Comparison of ENCODE assay signal across 17 cellular contexts in genomic region chr19:10725415-10725814, GRCh38. TPM values are rescaled to one million over a fixed set of nuclear protein-coding genes. Genes with fewer than 3 reads are reported as not detected.
DNase-seq lines count a peak whose midpoint lies in the region; ATAC-seq, FAIRE-seq and TF ChIP-seq lines count a peak whose summit lies in the region.
"Had no signal": no experiment of that assay in that cellular context is flagged by ENCODE, and none has a peak within 500 bp of the region (broad histone marks: within the 10 kb centered on the region; RNA-seq: fewer than 3 reads in every experiment).

No MANE protein-coding gene starts in this region.

- TF ChIP-seq CTCF in HepG2 (CRISPR knock-in tag; IDR thresholded peaks at IDR 0.05) (no peak), right lobe of liver (IDR thresholded peaks at IDR 0.05) (no peak), K562 (IDR thresholded peaks at IDR 0.05 in 2 of 3, conservative IDR thresholded peaks at IDR 0.05 in 1 of 3; ENCODE audit: insufficient read depth in 2 of 3, low read depth in 1 of 3, low read length in 3 of 3) (no peak), osteocyte (IDR thresholded peaks at IDR 0.05) (no peak)

- H3K4me3 ChIP-seq in HepG2 (replicated peaks in 1 of 3; ENCODE audit: insufficient read depth in 1 of 3, low read depth in 2 of 3, low read length in 3 of 3): no peak overlapping the region
- no peak overlapping the region for H3K4me3 ChIP-seq in right lobe of liver
- H3K4me3 ChIP-seq in K562: no peak overlapping the region
- H3K4me3 ChIP-seq: HAP-1, SJSA1 had no signal

- TF ChIP-seq RAD21 in HepG2 (CRISPR knock-in tag; IDR thresholded peaks at IDR 0.05) (no peak), K562 (CRISPR knock-in tag; conservative IDR thresholded peaks at IDR 0.05 in 1 of 2, IDR thresholded peaks at IDR 0.05 in 1 of 2) (no peak)

- H3K4me2 ChIP-seq in HepG2 (ENCODE audit: low read depth, low read length) (no peak overlapping the region), K562 (ENCODE audit: insufficient read depth, low read length) (no peak overlapping the region)

- TF ChIP-seq POLR2A in HepG2 (IDR thresholded peaks at IDR 0.05; ENCODE audit: insufficient read depth in 1 of 2, low read depth in 2 of 2, low read length in 2 of 2): no peak
- TF ChIP-seq POLR2A in right lobe of liver (IDR thresholded peaks at IDR 0.05): no peak
- TF ChIP-seq POLR2A in K562 (conservative IDR thresholded peaks at IDR 0.05): no peak

- CTCF ChIA-PET in HepG2 (lab: Yijun Ruan, JAX; ENCODE audit: low intra/inter-chr PET ratio, low total read pairs): no interaction called here
- CTCF ChIA-PET in K562 (lab: Yijun Ruan, JAX; ENCODE audit: low intra/inter-chr PET ratio): no interaction called here

- intact Hi-C loops in HepG2 (cut with micrococcal nuclease; ENCODE audit: unreplicated experiment): no loop called here
- intact Hi-C loops in right lobe of liver (cut with DNase I): no loop called here
- intact Hi-C loops in K562 (cut with micrococcal nuclease): no loop called here

- H3K4me1 Mint-ChIP-seq in osteocyte (ENCODE audit: unreplicated experiment): peaks cover 31% of the 10 kb centered on the region

- TF ChIP-seq EP300 in HepG2 (IDR thresholded peaks at IDR 0.05; ENCODE audit: low read depth in 2 of 2, low read length in 2 of 2) (no peak), HepG2 (CRISPR knock-in tag; IDR thresholded peaks at IDR 0.05; ENCODE audit: borderline replicate concordance) (no peak), K562 (IDR thresholded peaks at IDR 0.05; ENCODE audit: low read length) (no peak)

- H4K20me1 ChIP-seq in HepG2 (ENCODE audit: insufficient read depth, low read length) (0 out of 2 replicates have a peak, but pooled peaks cover 15% of the 10 kb centered on the region), K562 (replicated peaks; ENCODE audit: control insufficient read depth, insufficient read depth, low read length) (peaks cover 53% of the 10 kb centered on the region)

- WGBS in HepG2 (ENCODE audit: low lambda C conversion rate): 93% methylated on average over 4 of the region's 4 CpGs
- WGBS in right lobe of liver (ENCODE audit: insufficient coverage, low coverage, low lambda C conversion rate, missing lambda C conversion rate): 63% methylated on average over 3 of the region's 4 CpGs
- WGBS in K562 (ENCODE audit: insufficient coverage, low coverage, missing lambda C conversion rate): 84% methylated on average over 3 of the region's 4 CpGs

- H3K36me3 ChIP-seq in HepG2 (replicated peaks in 1 of 2; ENCODE audit: control insufficient read depth in 1 of 2, insufficient read depth in 2 of 2, low read length in 2 of 2) (peaks cover 1 to 24% of the 10 kb centered on the region in 2 experiments; a peak in 4 of 5 replicates), right lobe of liver (no peaks in the 10 kb centered on the region), K562 (ENCODE audit: control insufficient read depth, insufficient read depth, low read length) (peaks cover 58% of the 10 kb centered on the region)

- BruUV-seq in HepG2 (replicated peaks; lab: Mats Ljungman, UMichigan) (no TSS peak), K562 (replicated peaks; lab: Mats Ljungman, UMichigan) (no TSS peak)

- ATAC-seq in HepG2 (no peak), right lobe of liver (no peak), K562 (no peak), GM21619 (IDR thresholded peaks at IDR 0.05; ENCODE audit: unreplicated experiment) (no peak)

- H3K9ac ChIP-seq in HepG2 (ENCODE audit: insufficient read depth, low read depth, low read length) (no peak overlapping the region), K562 (ENCODE audit: insufficient read depth in 1 of 2, low read depth in 2 of 2, low read length in 2 of 2) (no peak overlapping the region)

- peaks cover 5% of the 10 kb centered on the region for H3K36me3 Mint-ChIP-seq in osteocyte (ENCODE audit: unreplicated experiment)

- peaks cover 16% of the 10 kb centered on the region for H3K4me1 ChIP-seq in HepG2 (ENCODE audit: insufficient read depth, low read length)
- peaks cover 0 to 3% (median 0%) of the 10 kb centered on the region in 4 donors for H3K4me1 ChIP-seq in right lobe of liver
- peaks cover 6 to 23% of the 10 kb centered on the region in 2 experiments; a peak in 4 of 5 replicates for H3K4me1 ChIP-seq in K562 (replicated peaks in 1 of 2; ENCODE audit: control insufficient read depth in 2 of 2, insufficient read depth in 2 of 2, low read length in 2 of 2)
- H3K4me1 ChIP-seq: SJSA1 had no signal

- H3K27me3 Mint-ChIP-seq in osteocyte (ENCODE audit: unreplicated experiment): no peaks in the 10 kb centered on the region
- H3K27me3 Mint-ChIP-seq: CD4-positive, alpha-beta memory T cell; IgD-negative memory B cell had no signal

- no peak for FAIRE-seq in HepG2 (lab: Jason Lieb, UNC)
- FAIRE-seq in K562 (lab: Jason Lieb, UNC): no peak

- H3K27me3 ChIP-seq in HepG2 (ENCODE audit: control insufficient read depth in 1 of 2, insufficient read depth in 2 of 2, low read length in 2 of 2): no peaks in the 10 kb centered on the region
- H3K27me3 ChIP-seq in right lobe of liver: no peaks in the 10 kb centered on the region
- no peaks in the 10 kb centered on the region for H3K27me3 ChIP-seq in K562 (ENCODE audit: control insufficient read depth in 2 of 2, insufficient read depth in 2 of 2, low read length in 2 of 2)
- H3K27me3 ChIP-seq: SJSA1 had no signal

- POLR2A ChIA-PET in HepG2 (lab: Yijun Ruan, JAX) (no interaction called here), K562 (lab: Yijun Ruan, JAX) (no interaction called here)

- no peak overlapping the region for H3K27ac ChIP-seq in HepG2 (ENCODE audit: extremely low read length, insufficient read depth, low read length)
- H3K27ac ChIP-seq in right lobe of liver: no peak overlapping the region
- no peak overlapping the region for H3K27ac ChIP-seq in K562 (ENCODE audit: extremely low read depth, low read depth, low read length)
- H3K27ac ChIP-seq: SJSA1 had no signal

- H3K27ac Mint-ChIP-seq in osteocyte (ENCODE audit: unreplicated experiment): peak overlapping the region; percentile 84

- H3K79me2 ChIP-seq in HepG2 (ENCODE audit: insufficient read depth, low read length) (peaks cover 86% of the 10 kb centered on the region), K562 (ENCODE audit: control insufficient read depth, insufficient read depth, low read length) (peaks cover 98% of the 10 kb centered on the region)

- H2AFZ ChIP-seq in HepG2 (ENCODE audit: low read length): no peak overlapping the region
- H2AFZ ChIP-seq in K562 (ENCODE audit: low read depth, low read length): no peak overlapping the region

- DNase-seq in HepG2 (ENCODE audit: low spot score): no peak
- DNase-seq in right lobe of liver: no peak
- DNase-seq in K562 (ENCODE audit: extremely low read depth in 1 of 4, low spot score in 3 of 4): no peak
- no peak for DNase-seq in osteocyte (ENCODE audit: extremely low spot score, unreplicated experiment)
- DNase-seq in RKO (ENCODE audit: low spot score): no peak
- no peak for DNase-seq in NCI-H1694 treated with DMSO at 0.1 percent for 48 hours (lab: John Stamatoyannopoulos, UW)
- DNase-seq: DMS79; NCI-H1105; NCI-H1930; NCI-H2171 treated with DMSO at 0.1 percent for 48 hours; NCI-H446 treated with DMSO at 0.1 percent for 48 hours; NK-92 treated with Interleukin-12 subunit alpha and Interleukin-12 subunit beta, amount 100 ng/mL, for 24 hours had no signal

- no peak overlapping the region for H3K4me3 Mint-ChIP-seq in osteocyte (ENCODE audit: unreplicated experiment)
- H3K4me3 Mint-ChIP-seq: IgD-negative memory B cell had no signal

- H3K9me3 ChIP-seq in HepG2 (ENCODE audit: low read length) (no peaks in the 10 kb centered on the region), right lobe of liver (no peaks in the 10 kb centered on the region), K562 (replicated peaks; ENCODE audit: control insufficient read depth, insufficient read depth, low read depth, low read length) (no peaks in the 10 kb centered on the region)
- H3K9me3 ChIP-seq: HAP-1, SJSA1 had no signal

- H3K9me3 Mint-ChIP-seq in osteocyte (ENCODE audit: unreplicated experiment): no peaks in the 10 kb centered on the region
- H3K9me3 Mint-ChIP-seq: CD4-positive, alpha-beta memory T cell; IgD-negative memory B cell had no signal

- in situ Hi-C loops in HepG2 (cut with HindIII; ENCODE audit: extremely low pct_ligation_motif_present, low pct_unique_long_range_greater_than_20kb) (no loop called here), K562 (cut with MboI) (no loop called here)

- H3K9me1 ChIP-seq in K562 (ENCODE audit: control insufficient read depth, insufficient read depth, low read length): peaks cover 7% of the 10 kb centered on the region

RNA-seq across cellular contexts. Expression of gene DNM2, which starts 7.5 kb away (rescaled TPM):
- total RNA-seq in HepG2 (2016; rRNA removed; fragmentation: Illumina TruSeq; extraction: Trizol) (41.7 and 48.2 TPM in 2 replicates), right lobe of liver (10 to 100 TPM; 54.0 to 86.9 (median 68.3) TPM), K562 (2014; rRNA removed) (77.1 and 94.4 TPM in 2 replicates), K562 (2014; rRNA removed; fragmentation: Illumina TruSeq; extraction: Trizol) (53.2 and 53.5 TPM in 2 replicates), K562 (2015; rRNA removed; fragmentation: Illumina TruSeq; extraction: Trizol) (66.6 and 67.2 TPM in 2 replicates), K562 (2021) (153 and 161 TPM in 2 replicates), osteocyte (157 and 163 TPM in 2 replicates)
- total RNA-seq in HepG2 (2016; cell fraction: cytosol; rRNA removed; fragmentation: Illumina TruSeq; extraction: Trizol; ENCODE audit: low read depth): 19.9 and 21.9 TPM in 2 replicates
- 37.7 and 40.5 TPM in 2 replicates for total RNA-seq in HepG2 (2016; cell fraction: insoluble cytoplasmic fraction; rRNA removed; fragmentation: Illumina TruSeq; extraction: Trizol)
- total RNA-seq in HepG2 (2016; cell fraction: membrane; rRNA removed; fragmentation: Illumina TruSeq; extraction: Trizol): 29.4 and 31.2 TPM in 2 replicates
- total RNA-seq in HepG2 (2016; cell fraction: nucleus; rRNA removed; fragmentation: Illumina TruSeq; extraction: Trizol): 56.9 and 61.6 TPM in 2 replicates
- polyA plus RNA-seq in HepG2 (2011; rRNA removed) (59.8 and 67.0 TPM in 2 replicates), K562 (2011; rRNA removed) (72.6 and 122 TPM in 2 replicates), K562 (2014; fragmentation: Illumina TruSeq; extraction: Trizol) (93.5 and 112 TPM in 2 replicates), K562 (2014; fragmentation: Nextera tagmentation; extraction: Ambion mirVana) (1 to 10 TPM; 2.2 to 2.4 TPM), K562 (2014; rRNA removed) (88.8 and 104 TPM in 2 replicates)
- polyA plus RNA-seq in HepG2 (2011; cell fraction: cytosol; rRNA removed): 29.1 and 41.0 TPM in 2 replicates
- polyA plus RNA-seq in HepG2 (2011; cell fraction: nucleus; rRNA removed): 155 and 203 TPM in 2 replicates
- polyA plus RNA-seq in HepG2 (2012): 44.2 and 57.9 TPM in 2 replicates
- 8.6 and 9.0 TPM in 2 replicates for polyA plus RNA-seq in HepG2 (2016; cell fraction: cytosol; fragmentation: Illumina TruSeq; extraction: Trizol; ENCODE audit: low read depth)
- 39.4 and 48.6 TPM in 2 replicates for polyA plus RNA-seq in HepG2 (2016; cell fraction: insoluble cytoplasmic fraction; fragmentation: Illumina TruSeq; extraction: Trizol; ENCODE audit: low read depth)
- 18.1 and 20.6 TPM in 2 replicates for polyA plus RNA-seq in HepG2 (2016; cell fraction: membrane; fragmentation: Illumina TruSeq; extraction: Trizol; ENCODE audit: low read depth)
- 87.0 and 94.1 TPM in 2 replicates for polyA plus RNA-seq in HepG2 (2016; cell fraction: nucleus; fragmentation: Illumina TruSeq; extraction: Trizol; ENCODE audit: insufficient read depth, low read depth)
- polyA minus RNA-seq in HepG2 (2011; rRNA and poly(A)+ RNA removed; ENCODE audit: low replicate concordance): 200 and 264 TPM in 2 replicates
- 44.4 and 50.0 TPM in 2 replicates for polyA minus RNA-seq in HepG2 (2011; cell fraction: cytosol; rRNA and poly(A)+ RNA removed)
- 143 and 162 TPM in 2 replicates for polyA minus RNA-seq in HepG2 (2011; cell fraction: nucleus; rRNA and poly(A)+ RNA removed)
- 612 and 1,251 TPM in 2 replicates for total RNA-seq in K562 (2011; cell fraction: chromatin; rRNA removed; ENCODE audit: low replicate concordance)
- total RNA-seq in K562 (2011; cell fraction: nucleolus; rRNA removed): 540 and 557 TPM in 2 replicates
- 513 and 610 TPM in 2 replicates for total RNA-seq in K562 (2011; cell fraction: nucleoplasm; rRNA removed)
- 66.0 and 77.5 TPM in 2 replicates for polyA plus RNA-seq in K562 (2011; cell fraction: cytosol; rRNA removed)
- 343 and 372 TPM in 2 replicates for polyA plus RNA-seq in K562 (2011; cell fraction: nucleus; rRNA removed)
- 121 and 177 TPM in 2 replicates for polyA plus RNA-seq in K562 (2012)
- polyA minus RNA-seq in K562 (2011; rRNA and poly(A)+ RNA removed): 138 and 139 TPM in 2 replicates
- polyA minus RNA-seq in K562 (2011; cell fraction: cytosol; rRNA and poly(A)+ RNA removed): 108 and 150 TPM in 2 replicates
- 314 and 488 TPM in 2 replicates for polyA minus RNA-seq in K562 (2011; cell fraction: nucleus; rRNA and poly(A)+ RNA removed)

RNA-seq across cellular contexts. Expression of gene QTRT1, which starts 24.2 kb away (rescaled TPM):
- total RNA-seq in HepG2 (2016; rRNA removed; fragmentation: Illumina TruSeq; extraction: Trizol) (33.0 and 38.6 TPM in 2 replicates), right lobe of liver (10 to 100 TPM; 19.0 to 30.2 (median 26.8) TPM), K562 (2014; rRNA removed) (34.6 and 43.6 TPM in 2 replicates), K562 (2014; rRNA removed; fragmentation: Illumina TruSeq; extraction: Trizol) (7.1 and 10.4 TPM in 2 replicates), K562 (2015; rRNA removed; fragmentation: Illumina TruSeq; extraction: Trizol) (32.8 and 33.7 TPM in 2 replicates), K562 (2021) (63.5 and 63.6 TPM in 2 replicates), osteocyte (56.3 and 57.7 TPM in 2 replicates)
- 19.1 and 20.1 TPM in 2 replicates for total RNA-seq in HepG2 (2016; cell fraction: cytosol; rRNA removed; fragmentation: Illumina TruSeq; extraction: Trizol; ENCODE audit: low read depth)
- total RNA-seq in HepG2 (2016; cell fraction: insoluble cytoplasmic fraction; rRNA removed; fragmentation: Illumina TruSeq; extraction: Trizol): 36.0 and 39.4 TPM in 2 replicates
- 12.2 and 12.9 TPM in 2 replicates for total RNA-seq in HepG2 (2016; cell fraction: membrane; rRNA removed; fragmentation: Illumina TruSeq; extraction: Trizol)
- total RNA-seq in HepG2 (2016; cell fraction: nucleus; rRNA removed; fragmentation: Illumina TruSeq; extraction: Trizol): 31.9 and 35.0 TPM in 2 replicates
- polyA plus RNA-seq in HepG2 (2011; rRNA removed) (41.6 and 55.6 TPM in 2 replicates), K562 (2011; rRNA removed) (30.5 and 46.6 TPM in 2 replicates), K562 (2014; fragmentation: Illumina TruSeq; extraction: Trizol) (19.3 and 44.0 TPM in 2 replicates), K562 (2014; fragmentation: Nextera tagmentation; extraction: Ambion mirVana) (1 to 10 TPM; 1.2 to 6.2 TPM), K562 (2014; rRNA removed) (65.5 and 77.8 TPM in 2 replicates)
- 25.8 and 39.0 TPM in 2 replicates for polyA plus RNA-seq in HepG2 (2011; cell fraction: cytosol; rRNA removed)
- 270 and 290 TPM in 2 replicates for polyA plus RNA-seq in HepG2 (2011; cell fraction: nucleus; rRNA removed)
- 27.7 and 35.3 TPM in 2 replicates for polyA plus RNA-seq in HepG2 (2012)
- 11.2 and 12.9 TPM in 2 replicates for polyA plus RNA-seq in HepG2 (2016; cell fraction: cytosol; fragmentation: Illumina TruSeq; extraction: Trizol; ENCODE audit: low read depth)
- 38.0 and 39.9 TPM in 2 replicates for polyA plus RNA-seq in HepG2 (2016; cell fraction: insoluble cytoplasmic fraction; fragmentation: Illumina TruSeq; extraction: Trizol; ENCODE audit: low read depth)
- polyA plus RNA-seq in HepG2 (2016; cell fraction: membrane; fragmentation: Illumina TruSeq; extraction: Trizol; ENCODE audit: low read depth): 12.7 and 13.2 TPM in 2 replicates
- polyA plus RNA-seq in HepG2 (2016; cell fraction: nucleus; fragmentation: Illumina TruSeq; extraction: Trizol; ENCODE audit: insufficient read depth, low read depth): 92.8 and 94.8 TPM in 2 replicates
- 26.7 and 36.3 TPM in 2 replicates for polyA minus RNA-seq in HepG2 (2011; rRNA and poly(A)+ RNA removed; ENCODE audit: low replicate concordance)
- polyA minus RNA-seq in HepG2 (2011; cell fraction: cytosol; rRNA and poly(A)+ RNA removed): 8.2 and 12.2 TPM in 2 replicates
- polyA minus RNA-seq in HepG2 (2011; cell fraction: nucleus; rRNA and poly(A)+ RNA removed): 15.5 and 18.7 TPM in 2 replicates
- 34.3 and 114 TPM in 2 replicates for total RNA-seq in K562 (2011; cell fraction: chromatin; rRNA removed; ENCODE audit: low replicate concordance)
- total RNA-seq in K562 (2011; cell fraction: nucleolus; rRNA removed): 106 TPM in 2 replicates
- total RNA-seq in K562 (2011; cell fraction: nucleoplasm; rRNA removed): 68.0 and 71.0 TPM in 2 replicates
- 37.2 and 62.5 TPM in 2 replicates for polyA plus RNA-seq in K562 (2011; cell fraction: cytosol; rRNA removed)
- 188 and 308 TPM in 2 replicates for polyA plus RNA-seq in K562 (2011; cell fraction: nucleus; rRNA removed)
- polyA plus RNA-seq in K562 (2012): 29.4 and 72.1 TPM in 2 replicates
- polyA minus RNA-seq in K562 (2011; rRNA and poly(A)+ RNA removed): 6.0 and 7.7 TPM in 2 replicates
- polyA minus RNA-seq in K562 (2011; cell fraction: cytosol; rRNA and poly(A)+ RNA removed): 15.5 and 16.8 TPM in 2 replicates
- polyA minus RNA-seq in K562 (2011; cell fraction: nucleus; rRNA and poly(A)+ RNA removed): 19.0 and 26.1 TPM in 2 replicates

Comparison
In these comparisons a context has a peak if more than half of its experiments do, and no peak if none do; other contexts are left out.
1. Of the 241 proteins assayed by ChIP-seq in both HepG2 and K562: peak only in HepG2: none; only in K562: ADNP, HDAC2 and ZNF121; in both: none; in neither: 237; mixed calls (peak in some experiments, not most) for 1.